In genomic region chr17:36545093-36545464, GRCh38 we compare ENCODE assay signal across 8 cellular contexts. TPM values are rescaled to one million over a fixed set of nuclear protein-coding genes. Genes with fewer than 3 reads are reported as not detected.
DNase-seq lines count a peak whose midpoint lies in the region; ATAC-seq and TF ChIP-seq lines count a peak whose summit lies in the region.

No MANE protein-coding gene starts in this region.

- H3K4me1 ChIP-seq in adipocyte (ENCODE audit: control insufficient read depth, insufficient read depth, low read length): peaks cover 31% of the 10 kb centered on the region
- H3K4me1 ChIP-seq in thoracic aorta (ENCODE audit: control insufficient read depth in 1 of 2, low read depth in 2 of 2): peaks cover 32 to 52% of the 10 kb centered on the region in 2 donors

- peaks cover 41 to 51% of the 10 kb centered on the region in 2 donors for H3K4me1 Mint-ChIP-seq in immature natural killer cell

- ATAC-seq in HG03354 (IDR thresholded peaks at IDR 0.05; ENCODE audit: poor library complexity, severe bottlenecking, unreplicated experiment) (peak; percentile 35), thoracic aorta (ENCODE audit: insufficient number of reproducible peaks, low FRiP score, low read depth) (no peak), GM21825 (IDR thresholded peaks at IDR 0.05; ENCODE audit: unreplicated experiment) (no peak)

- peaks cover 8 to 22% (median 9%) of the 10 kb centered on the region in 3 donors for H3K27me3 Mint-ChIP-seq in immature natural killer cell (ENCODE audit: low read depth in 3 of 3)

- no peaks in the 10 kb centered on the region for H3K36me3 Mint-ChIP-seq in immature natural killer cell

- H3K4me3 Mint-ChIP-seq in immature natural killer cell: peak overlapping the region; percentile 93 to 97 (median 96)

- TF ChIP-seq CTCF in thoracic aorta (IDR thresholded peaks at IDR 0.05): no peak

- peak overlapping the region; percentile 100 for H3K9ac ChIP-seq in adipocyte (ENCODE audit: low read length)

- DNase-seq in SKM-1 (lab: John Stamatoyannopoulos, UW; ENCODE audit: unreplicated experiment): peak; percentile 60
- DNase-seq in SKM-1 treated with dmso at 0.1 percent for 144 hours (lab: John Stamatoyannopoulos, UW; ENCODE audit: unreplicated experiment): no peak
- DNase-seq in adipocyte (ENCODE audit: low read depth): no peak
- DNase-seq in immature natural killer cell: no peak
- peak; percentile 6 for DNase-seq in thoracic aorta (ENCODE audit: low spot score)
- no peak for DNase-seq in NCI-H2171 (lab: John Stamatoyannopoulos, UW)

- peak overlapping the region; percentile 85 to 99 (median 99) for H3K27ac Mint-ChIP-seq in immature natural killer cell

- no peaks in the 10 kb centered on the region for H3K9me3 Mint-ChIP-seq in immature natural killer cell

- H3K27me3 ChIP-seq in adipocyte (replicated peaks; ENCODE audit: control insufficient read depth, insufficient read depth, low read length) (no peaks in the 10 kb centered on the region), thoracic aorta (replicated peaks; ENCODE audit: insufficient read depth) (no peaks in the 10 kb centered on the region)

- H3K4me3 ChIP-seq in adipocyte (ENCODE audit: low read length): peak overlapping the region; percentile 100
- H3K4me3 ChIP-seq in thoracic aorta: peak overlapping the region; percentile 100

- H3K36me3 ChIP-seq in adipocyte (ENCODE audit: control insufficient read depth, insufficient read depth, low read length, severe bottlenecking): peaks cover 10% of the 10 kb centered on the region
- H3K36me3 ChIP-seq in thoracic aorta: no peaks in the 10 kb centered on the region

- H3K27ac ChIP-seq in thoracic aorta: peak overlapping the region; percentile 99 to 100

- H3K9me3 ChIP-seq in adipocyte (ENCODE audit: control insufficient read depth, low read length) (no peaks in the 10 kb centered on the region), thoracic aorta (no peaks in the 10 kb centered on the region)

RNA-seq across cellular contexts. Expression of gene GGNBP2, which starts 0.4 kb away (rescaled TPM):
- 10 to 100 TPM; 28.2 to 60.0 (median 35.7) TPM for polyA plus RNA-seq in immature natural killer cell
- 10 to 100 TPM; 57.3 to 69.8 TPM for total RNA-seq in thoracic aorta

RNA-seq across cellular contexts. Expression of gene PIGW, which starts 10.3 kb away (rescaled TPM):
- 10 to 100 TPM in 2 of 3 donors, 1 to 10 TPM in 1; 7.2 to 18.8 (median 11.3) TPM for polyA plus RNA-seq in immature natural killer cell
- 10 to 100 TPM in 1 of 2 donors, 1 to 10 TPM in 1; 1.8 to 10.7 TPM for total RNA-seq in thoracic aorta

RNA-seq across cellular contexts. Expression of gene MYO19, which starts 10.4 kb away (rescaled TPM):
- 1 to 10 TPM; 2.8 to 8.3 (median 4.1) TPM for polyA plus RNA-seq in immature natural killer cell
- total RNA-seq in thoracic aorta: 10 to 100 TPM; 43.9 to 66.7 TPM

RNA-seq across cellular contexts. Expression of gene DHRS11, which starts 46.6 kb away (rescaled TPM):
- polyA plus RNA-seq in immature natural killer cell: 1 to 10 TPM in 2 of 3 donors, not detected in 1; 3.3 to 6.0 TPM
- 10 to 100 TPM; 10.1 to 17.3 TPM for total RNA-seq in thoracic aorta

RNA-seq across cellular contexts. Expression of gene MRM1, which starts 56.3 kb away (rescaled TPM):
- polyA plus RNA-seq in immature natural killer cell: 1 to 10 TPM in 2 of 3 donors, not detected in 1; 2.0 to 6.4 TPM
- 1 to 10 TPM; 3.8 to 3.9 TPM for total RNA-seq in thoracic aorta

Comparison
In these comparisons a context has a peak if more than half of its experiments do, and no peak if none do; other contexts are left out.
1. DNase-seq: peak in SKM-1 (single experiment) and thoracic aorta (single experiment); none in SKM-1 treated with dmso at 0.1 percent for 144 hours (single experiment), adipocyte (single experiment), immature natural killer cell (0 of 3) and NCI-H2171 (single experiment).